In the genomic region with DNA sequence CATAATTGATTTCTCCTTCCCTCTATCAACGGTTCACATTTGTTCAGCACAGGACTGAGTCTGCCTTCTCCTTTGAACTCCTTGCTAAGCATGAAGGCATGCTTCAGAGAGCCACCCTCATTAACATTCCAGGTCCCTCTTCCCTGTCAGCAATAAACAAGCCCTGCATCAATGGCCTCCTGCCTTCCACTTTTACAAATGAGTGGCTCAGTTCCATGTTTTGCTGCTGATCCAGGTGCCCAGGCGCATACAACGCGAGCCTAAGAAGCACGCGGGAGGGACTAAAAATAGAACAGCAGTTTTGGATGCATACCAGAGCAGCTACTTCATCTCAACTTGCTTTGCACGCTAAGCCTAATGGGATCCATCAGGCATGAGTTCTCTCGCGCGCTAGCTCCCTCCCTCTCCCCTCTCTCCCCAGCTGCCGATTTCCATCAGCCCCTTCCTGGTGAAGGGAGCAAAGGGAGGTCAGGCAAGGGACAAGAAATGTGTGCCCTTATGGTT, we compare ENCODE assay signal across 9 cellular contexts. TPM values are rescaled to one million over a fixed set of nuclear protein-coding genes. Genes with fewer than 3 reads are reported as not detected.
DNase-seq lines count a peak whose midpoint lies in the region; ATAC-seq, FAIRE-seq and TF ChIP-seq lines count a peak whose summit lies in the region.
"Had no signal": no experiment of that assay in that cellular context is flagged by ENCODE, and none has a peak within 500 bp of the region (broad histone marks: within the 10 kb centered on the region; RNA-seq: fewer than 3 reads in every experiment).

No MANE protein-coding gene starts in this region.

- 3 to 5% methylated on average over 11 of the region's 11 CpGs for WGBS in pancreas, 2 donors

- peaks cover 3% of the 10 kb centered on the region for H3K9me3 Mint-ChIP-seq in glutamatergic neuron (ENCODE audit: unreplicated experiment)
- H3K9me3 Mint-ChIP-seq in naive thymus-derived CD4-positive, alpha-beta T cell: no peaks in the 10 kb centered on the region

- no peaks in the 10 kb centered on the region for H3K36me3 ChIP-seq in pancreas
- no peaks in the 10 kb centered on the region for H3K36me3 ChIP-seq in naive thymus-derived CD4-positive, alpha-beta T cell (ENCODE audit: control insufficient read depth in 2 of 3, insufficient read depth in 3 of 3, low read length in 3 of 3)

- peak; percentile 77 to 85 (median 80) for ATAC-seq in pancreas
- no peak for ATAC-seq in HG03378 (IDR thresholded peaks at IDR 0.05; ENCODE audit: unreplicated experiment)
- no peak for ATAC-seq in naive thymus-derived CD4-positive, alpha-beta T cell

- intact Hi-C loops in pancreas (cut with DNase I): no loop called here
- intact Hi-C loops in naive thymus-derived CD4-positive, alpha-beta T cell (cut with micrococcal nuclease): no loop called here

- H3K27me3 ChIP-seq in pancreas: no peaks in the 10 kb centered on the region
- H3K27me3 ChIP-seq in naive thymus-derived CD4-positive, alpha-beta T cell (ENCODE audit: control insufficient read depth in 2 of 2, insufficient read depth in 2 of 2, low read length in 2 of 2): no peaks in the 10 kb centered on the region

- peak overlapping the region in 2 of 4 donors; percentile 5 to 13 for H3K4me3 ChIP-seq in pancreas
- no peak overlapping the region for H3K4me3 ChIP-seq in naive thymus-derived CD4-positive, alpha-beta T cell (ENCODE audit: low read length)

- no peaks in the 10 kb centered on the region for H3K27me3 Mint-ChIP-seq in glutamatergic neuron (ENCODE audit: unreplicated experiment)
- no peaks in the 10 kb centered on the region for H3K27me3 Mint-ChIP-seq in naive thymus-derived CD4-positive, alpha-beta T cell

- no peak for TF ChIP-seq CTCF in glutamatergic neuron (IDR thresholded peaks at IDR 0.05; ENCODE audit: partially characterized antibody, unreplicated experiment)
- TF ChIP-seq CTCF in pancreas (IDR thresholded peaks at IDR 0.05): no peak

- H3K4me1 ChIP-seq in pancreas: peaks cover 38 to 55% (median 48%) of the 10 kb centered on the region in 3 donors
- H3K4me1 ChIP-seq in naive thymus-derived CD4-positive, alpha-beta T cell (ENCODE audit: control insufficient read depth in 2 of 2, insufficient read depth in 2 of 2, low read length in 2 of 2): no peaks in the 10 kb centered on the region

- CTCF ChIA-PET in naive thymus-derived CD4-positive, alpha-beta T cell (lab: Charles Lee): no interaction called here

- no peak for FAIRE-seq in pancreas (lab: Jason Lieb, UNC)
- FAIRE-seq: A204.1 had no signal

- H3K36me3 Mint-ChIP-seq in glutamatergic neuron (ENCODE audit: unreplicated experiment): no peaks in the 10 kb centered on the region
- H3K36me3 Mint-ChIP-seq in naive thymus-derived CD4-positive, alpha-beta T cell: peaks cover 0 to 29% (median 6%) of the 10 kb centered on the region in 5 donors

- peak overlapping the region; percentile 66 to 86 (median 78) for H3K27ac ChIP-seq in pancreas
- H3K27ac ChIP-seq in naive thymus-derived CD4-positive, alpha-beta T cell (ENCODE audit: low read depth, low read length): no peak overlapping the region

- H3K27ac Mint-ChIP-seq in glutamatergic neuron (ENCODE audit: unreplicated experiment): peak overlapping the region; percentile 76
- no peak overlapping the region for H3K27ac Mint-ChIP-seq in naive thymus-derived CD4-positive, alpha-beta T cell

- POLR2A ChIA-PET in naive thymus-derived CD4-positive, alpha-beta T cell (lab: Charles Lee): no interaction called here

- H3K9me3 ChIP-seq in pancreas: no peaks in the 10 kb centered on the region
- H3K9me3 ChIP-seq in naive thymus-derived CD4-positive, alpha-beta T cell (ENCODE audit: control insufficient read depth in 2 of 3, low read length in 3 of 3): no peaks in the 10 kb centered on the region

- H3K4me1 Mint-ChIP-seq in glutamatergic neuron (ENCODE audit: low read depth, unreplicated experiment): peaks cover 19% of the 10 kb centered on the region
- H3K4me1 Mint-ChIP-seq in naive thymus-derived CD4-positive, alpha-beta T cell: peaks cover 0 to 14% (median 3%) of the 10 kb centered on the region in 7 donors

- DNase-seq in NCI-H2029 treated with DMSO at 0.1 percent for 48 hours (lab: John Stamatoyannopoulos, UW): peak; percentile 99
- no peak for DNase-seq in NCI-H2029 (lab: John Stamatoyannopoulos, UW)
- peak; percentile 65 for DNase-seq in SW480 (ENCODE audit: low spot score)
- peak; percentile 42 for DNase-seq in glutamatergic neuron
- DNase-seq in pancreas: peak in 5 of 6 donors; percentile 55 to 80 (median 74)
- DNase-seq in activated T-cell treated with anti-CD3 and anti-CD28 coated beads, Interleukin-2, amount 50 U/mL, for 48 hours: no peak
- no peak for DNase-seq in naive thymus-derived CD4-positive, alpha-beta T cell

- peak overlapping the region; percentile 65 for H3K4me3 Mint-ChIP-seq in glutamatergic neuron (ENCODE audit: unreplicated experiment)
- no peak overlapping the region for H3K4me3 Mint-ChIP-seq in naive thymus-derived CD4-positive, alpha-beta T cell

RNA-seq across cellular contexts. Expression of a gene that starts 53.4 kb away (rescaled TPM):
- total RNA-seq in glutamatergic neuron (ENCODE audit: unreplicated experiment) (0.51 TPM), pancreas (10 to 100 TPM; 19.9 to 25.9 (median 22.0) TPM)
- 10 to 100 TPM; 18.5 to 30.3 TPM for polyA plus RNA-seq in pancreas
- 10 to 100 TPM; 12.7 to 22.1 (median 21.0) TPM for total RNA-seq in naive thymus-derived CD4-positive, alpha-beta T cell
- polyA plus RNA-seq in naive thymus-derived CD4-positive, alpha-beta T cell: 10 to 100 TPM; 16.8 to 21.0 TPM

Comparison
In these comparisons a context has a peak if more than half of its experiments do, and no peak if none do; other contexts are left out.
1. DNase-seq: peak in NCI-H2029 treated with DMSO at 0.1 percent for 48 hours (single experiment), SW480 (single experiment), glutamatergic neuron (single experiment) and pancreas (5 of 6); none in NCI-H2029 (single experiment), activated T-cell treated with anti-CD3 and anti-CD28 coated beads, Interleukin-2, amount 50 U/mL, for 48 hours (0 of 2) and naive thymus-derived CD4-positive, alpha-beta T cell (0 of 9).
2. ATAC-seq: peak in pancreas (4 of 4); none in HG03378 (single experiment) and naive thymus-derived CD4-positive, alpha-beta T cell (single experiment).